Comparison of ENCODE assay signal across 1 cellular context in the genomic region with DNA sequence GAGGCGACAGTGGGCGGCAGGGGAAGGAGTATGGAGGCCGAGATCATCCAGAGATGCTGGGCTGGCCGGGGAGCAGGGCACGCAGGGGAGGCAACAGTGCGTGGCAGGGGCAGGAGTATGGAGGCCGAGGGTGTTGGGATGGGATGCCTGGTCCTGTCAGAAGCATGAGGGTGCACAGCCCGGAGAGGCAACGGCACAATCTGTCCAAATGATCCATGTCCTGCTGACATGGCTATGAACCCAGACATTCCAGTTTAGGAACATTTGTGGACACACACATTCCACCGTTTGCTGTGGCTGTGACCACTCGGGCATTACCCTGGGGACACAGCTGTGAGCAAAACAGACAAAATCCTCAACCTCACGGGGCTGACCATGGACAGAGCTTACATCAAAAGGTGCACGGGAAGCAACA.
TF ChIP-seq lines count a peak whose summit lies in the region.

No MANE protein-coding gene starts in this region.

TF ChIP-seq in liver, 16 proteins besides CTCF, POLR2A, EP300 and RAD21 (continued from another document):
- TF ChIP-seq SP1 (IDR thresholded peaks at IDR 0.05) (peak; percentile 81), FOXA2 (IDR thresholded peaks at IDR 0.05) (no peak), JUND (IDR thresholded peaks at IDR 0.05) (no peak), TAF1 (conservative IDR thresholded peaks at IDR 0.05) (no peak), HNF4A (conservative IDR thresholded peaks at IDR 0.05) (no peak), RXRA (IDR thresholded peaks at IDR 0.05) (peak; percentile 96 to 97), FOXA1 (IDR thresholded peaks at IDR 0.05) (no peak), YY1 (IDR thresholded peaks at IDR 0.05) (no peak)
- TF ChIP-seq, protein P1, sequence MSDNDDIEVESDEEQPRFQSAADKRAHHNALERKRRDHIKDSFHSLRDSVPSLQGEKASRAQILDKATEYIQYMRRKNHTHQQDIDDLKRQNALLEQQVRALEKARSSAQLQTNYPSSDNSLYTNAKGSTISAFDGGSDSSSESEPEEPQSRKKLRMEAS (IDR thresholded peaks at IDR 0.05): no peak
- TF ChIP-seq, protein P2, sequence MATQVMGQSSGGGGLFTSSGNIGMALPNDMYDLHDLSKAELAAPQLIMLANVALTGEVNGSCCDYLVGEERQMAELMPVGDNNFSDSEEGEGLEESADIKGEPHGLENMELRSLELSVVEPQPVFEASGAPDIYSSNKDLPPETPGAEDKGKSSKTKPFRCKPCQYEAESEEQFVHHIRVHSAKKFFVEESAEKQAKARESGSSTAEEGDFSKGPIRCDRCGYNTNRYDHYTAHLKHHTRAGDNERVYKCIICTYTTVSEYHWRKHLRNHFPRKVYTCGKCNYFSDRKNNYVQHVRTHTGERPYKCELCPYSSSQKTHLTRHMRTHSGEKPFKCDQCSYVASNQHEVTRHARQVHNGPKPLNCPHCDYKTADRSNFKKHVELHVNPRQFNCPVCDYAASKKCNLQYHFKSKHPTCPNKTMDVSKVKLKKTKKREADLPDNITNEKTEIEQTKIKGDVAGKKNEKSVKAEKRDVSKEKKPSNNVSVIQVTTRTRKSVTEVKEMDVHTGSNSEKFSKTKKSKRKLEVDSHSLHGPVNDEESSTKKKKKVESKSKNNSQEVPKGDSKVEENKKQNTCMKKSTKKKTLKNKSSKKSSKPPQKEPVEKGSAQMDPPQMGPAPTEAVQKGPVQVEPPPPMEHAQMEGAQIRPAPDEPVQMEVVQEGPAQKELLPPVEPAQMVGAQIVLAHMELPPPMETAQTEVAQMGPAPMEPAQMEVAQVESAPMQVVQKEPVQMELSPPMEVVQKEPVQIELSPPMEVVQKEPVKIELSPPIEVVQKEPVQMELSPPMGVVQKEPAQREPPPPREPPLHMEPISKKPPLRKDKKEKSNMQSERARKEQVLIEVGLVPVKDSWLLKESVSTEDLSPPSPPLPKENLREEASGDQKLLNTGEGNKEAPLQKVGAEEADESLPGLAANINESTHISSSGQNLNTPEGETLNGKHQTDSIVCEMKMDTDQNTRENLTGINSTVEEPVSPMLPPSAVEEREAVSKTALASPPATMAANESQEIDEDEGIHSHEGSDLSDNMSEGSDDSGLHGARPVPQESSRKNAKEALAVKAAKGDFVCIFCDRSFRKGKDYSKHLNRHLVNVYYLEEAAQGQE (IDR thresholded peaks at IDR 0.05): no peak
